ENCODE assay signal across 26 cellular contexts in the genomic region with DNA sequence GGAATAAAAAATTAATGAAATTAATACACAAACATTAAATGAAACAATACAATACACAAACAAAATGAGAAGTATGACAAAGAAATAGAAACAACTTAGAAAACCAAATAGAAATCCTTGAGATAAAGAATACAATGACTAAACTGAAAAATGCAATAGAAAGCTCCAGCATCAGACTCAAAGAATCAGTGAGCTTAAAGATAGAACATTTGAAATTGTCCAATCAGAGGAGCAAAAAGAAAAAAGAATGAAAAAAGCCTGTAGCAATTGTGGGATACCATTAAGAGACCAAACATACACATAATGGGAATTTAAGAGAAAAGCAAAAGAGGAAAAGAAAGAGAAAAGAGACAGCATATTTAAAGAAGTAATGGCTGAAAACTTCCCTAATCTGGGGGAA. TPM values are rescaled to one million over a fixed set of nuclear protein-coding genes. Genes with fewer than 3 reads are reported as not detected.
"Had no signal": no experiment of that assay in that cellular context is flagged by ENCODE, and none has a peak within 500 bp of the region (broad histone marks: within the 10 kb centered on the region; RNA-seq: fewer than 3 reads in every experiment).

No MANE protein-coding gene starts in this region.

- H3K4me3 ChIP-seq: coronary artery, dorsolateral prefrontal cortex, esophagus muscularis mucosa, gastrocnemius medialis, heart right ventricle, left lung, lower lobe of right lung had no signal

- H3K27ac Mint-ChIP-seq: mesothelial cell of epicardium; naive thymus-derived CD4-positive, alpha-beta T cell had no signal

- H3K4me1 Mint-ChIP-seq: mesothelial cell of epicardium; naive thymus-derived CD4-positive, alpha-beta T cell had no signal

- H3K27me3 Mint-ChIP-seq: naive thymus-derived CD4-positive, alpha-beta T cell had no signal

- ATAC-seq: foreskin keratinocyte; gastrocnemius medialis; heart right ventricle; left cardiac atrium; left lung; left ventricle myocardium superior; lower lobe of right lung; naive thymus-derived CD4-positive, alpha-beta T cell had no signal

- H3K9me3 ChIP-seq: gastrocnemius medialis had no signal

- H3K4me3 Mint-ChIP-seq: mesothelial cell of epicardium; naive thymus-derived CD4-positive, alpha-beta T cell had no signal

- H3K4me1 ChIP-seq: esophagus muscularis mucosa, foreskin keratinocyte, gastrocnemius medialis, left lung, lower lobe of right lung had no signal

- H3K27ac ChIP-seq: coronary artery, dorsolateral prefrontal cortex, esophagus muscularis mucosa, foreskin keratinocyte, gastrocnemius medialis, heart right ventricle, left lung, lower lobe of right lung had no signal

- DNase-seq: dermis blood vessel endothelial cell; dorsolateral prefrontal cortex; effector CD4-positive, alpha-beta T cell; effector memory CD4-positive, alpha-beta T cell; foreskin keratinocyte; gastrocnemius medialis; glutamatergic neuron; head of caudate nucleus; heart right ventricle; hippocampal formation; left cardiac atrium; left lung; left ventricle myocardium superior; lower lobe of right lung; mesenchymal stem cell; naive thymus-derived CD4-positive, alpha-beta T cell had no signal

- H3K36me3 ChIP-seq: esophagus muscularis mucosa, gastrocnemius medialis, heart right ventricle, left lung, lower lobe of right lung had no signal

- FAIRE-seq: colon, endothelial cell of umbilical vein, islet of Langerhans, keratinocyte had no signal

RNA-seq across cellular contexts. Expression of gene EMCN, which starts 25.7 kb away (rescaled TPM):
- total RNA-seq: epithelial cell of proximal tubule; fibroblast of lung; fibroblast of villous mesenchyme; foreskin keratinocyte; naive thymus-derived CD4-positive, alpha-beta T cell had no signal
